Comparison of ENCODE assay signal across 19 cellular contexts in the genomic region with DNA sequence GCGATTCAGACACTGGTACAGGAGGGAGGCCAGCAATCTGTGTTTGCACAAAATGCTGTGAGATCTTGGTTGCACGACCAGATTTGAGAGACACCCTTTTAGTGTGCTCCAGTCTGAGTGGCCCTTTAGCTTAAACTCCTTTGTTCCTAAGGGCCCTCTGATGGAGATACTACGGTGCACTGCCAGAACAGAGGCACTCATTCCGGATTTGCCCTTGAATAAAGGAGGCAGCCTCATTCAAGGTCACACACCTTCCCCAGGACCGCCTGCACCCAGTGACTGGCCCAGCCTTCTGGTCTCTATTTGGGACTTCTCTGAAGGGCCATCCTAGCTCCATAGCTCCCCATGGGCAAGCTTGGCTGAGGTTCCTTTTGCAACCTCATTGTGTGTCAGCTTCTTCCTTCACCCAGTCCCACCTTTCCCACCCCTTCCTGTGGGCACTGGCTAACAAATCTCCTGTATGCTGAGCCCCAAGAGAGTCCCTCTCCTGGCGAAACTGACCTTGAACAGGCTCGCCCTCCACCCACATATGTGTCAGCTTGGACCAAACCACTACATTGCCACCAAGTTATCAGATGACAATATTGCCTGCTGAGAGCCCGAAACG.
DNase-seq lines count a peak whose midpoint lies in the region; ATAC-seq and TF ChIP-seq lines count a peak whose summit lies in the region.
"Had no signal": no experiment of that assay in that cellular context is flagged by ENCODE, and none has a peak within 500 bp of the region (broad histone marks: within the 10 kb centered on the region; RNA-seq: fewer than 3 reads in every experiment).

No MANE protein-coding gene starts in this region.

- H4K8ac ChIP-seq in H9 (replicated peaks; ENCODE audit: insufficient read length, low read depth, low read length) (no peak overlapping the region), IMR-90 (ENCODE audit: low read depth in 2 of 2, low read length in 2 of 2) (no peak overlapping the region)

- DNase-seq in H9 = peak; percentile 15
- DNase-seq in IMR-90 = no peak
- peak; percentile 15 for DNase-seq in lung (ENCODE audit: low spot score)
- DNase-seq in aorta = no peak
- no peak for DNase-seq in prostate gland (ENCODE audit: low spot score)
- DNase-seq: ACHN; BE2C; C1 segment of cervical spinal cord; CD4-positive, CD25-positive, alpha-beta regulatory T cell; CD8-positive, alpha-beta memory T cell; COR-L47; DMS 273 treated with DMSO at 0.1 percent for 48 hours; DMS53; DND-41; EL had no signal

- H3K23ac ChIP-seq in H9 (ENCODE audit: insufficient read length, low read depth, low read length) (no peak overlapping the region), IMR-90 (ENCODE audit: low read depth, low read length) (no peak overlapping the region)

- H3K4me3 ChIP-seq in IMR-90 (ENCODE audit: insufficient read depth, low read depth, low read length) (no peak overlapping the region), lung (no peak overlapping the region), aorta (ENCODE audit: low read length in 2 of 2) (no peak overlapping the region), prostate gland (no peak overlapping the region)
- H3K4me3 ChIP-seq: GM12878, HAP-1 had no signal

- H3K56ac ChIP-seq in H9 (ENCODE audit: insufficient read length, low read depth, low read length) (no peak overlapping the region), IMR-90 (ENCODE audit: extremely low read depth, insufficient read depth, low read length) (no peak overlapping the region)

- H2BK15ac ChIP-seq in H9 (ENCODE audit: low read depth, low read length) (no peak overlapping the region), IMR-90 (ENCODE audit: low read depth, low read length) (no peak overlapping the region)

- H2BK120ac ChIP-seq in H9 (ENCODE audit: low read depth, low read length, poor library complexity, severe bottlenecking) (no peak overlapping the region), IMR-90 (ENCODE audit: low read depth, low read length) (no peak overlapping the region)

- intact Hi-C loops in IMR-90 (cut with micrococcal nuclease) = no loop called here
- intact Hi-C loops in aorta (cut with DNase I) = no loop called here
- intact Hi-C loops in prostate gland (cut with DNase I) = no loop called here

- H3K36me3 Mint-ChIP-seq in H9 (ENCODE audit: insufficient read depth in 1 of 3, low read depth in 3 of 3) = peaks cover 0 to 2% (median 0%) of the 10 kb centered on the region in 3 experiments; a peak in 1 of 7 replicates
- H3K36me3 Mint-ChIP-seq: CD4-positive, CD25-positive, alpha-beta regulatory T cell; CD8-positive, alpha-beta memory T cell had no signal

- no peak overlapping the region for H4K5ac ChIP-seq in H9 (ENCODE audit: insufficient read length, low read depth, low read length)
- H4K5ac ChIP-seq in IMR-90 (ENCODE audit: low read depth, low read length) = no peak overlapping the region

- no peak overlapping the region for H3K18ac ChIP-seq in H9 (ENCODE audit: insufficient read length, low read depth, low read length)
- no peak overlapping the region for H3K18ac ChIP-seq in IMR-90 (ENCODE audit: low read depth, low read length)

- H3K79me2 ChIP-seq in H9 (ENCODE audit: insufficient read depth, low read length) = no peaks in the 10 kb centered on the region

- H4K20me1 ChIP-seq in H9 (ENCODE audit: control insufficient read depth, insufficient read depth, insufficient read length) = no peaks in the 10 kb centered on the region
- no peaks in the 10 kb centered on the region for H4K20me1 ChIP-seq in IMR-90 (ENCODE audit: insufficient read depth, low read length)

- no peak for TF ChIP-seq RAD21 in IMR-90 (IDR thresholded peaks at IDR 0.05; ENCODE audit: low read length)

- POLR2A ChIA-PET in IMR-90 (lab: Charles Lee; ENCODE audit: unreplicated experiment) = interaction anchor here (0.6 kb wide), 1 partner anchor 186 kb away, joined by 9 read pairs; no protein-coding TSS in a partner anchor

- H3K9me3 Mint-ChIP-seq in H9 = no peaks in the 10 kb centered on the region

- H2BK12ac ChIP-seq in H9 (ENCODE audit: insufficient read length, low read depth, low read length) = no peak overlapping the region

- H3K4ac ChIP-seq in H9 (ENCODE audit: low read depth, low read length) (no peak overlapping the region), IMR-90 (ENCODE audit: low read depth, low read length) (no peak overlapping the region)

- H3K27me3 ChIP-seq in H9 (ENCODE audit: insufficient read depth, low read length) (no peaks in the 10 kb centered on the region), IMR-90 (ENCODE audit: control insufficient read depth, insufficient read depth, low read length) (no peaks in the 10 kb centered on the region), lung (ENCODE audit: control insufficient read depth, insufficient read depth) (no peaks in the 10 kb centered on the region), aorta (ENCODE audit: control insufficient read depth in 1 of 2, insufficient read depth in 2 of 2, low read length in 1 of 2) (no peaks in the 10 kb centered on the region), prostate gland (replicated peaks; ENCODE audit: insufficient read depth) (no peaks in the 10 kb centered on the region)

- H4K91ac ChIP-seq in H9 (ENCODE audit: insufficient read length, low read depth, low read length) (no peak overlapping the region), IMR-90 (ENCODE audit: insufficient read depth, low read depth, low read length) (no peak overlapping the region)

- WGBS in H9 (ENCODE audit: extremely low coverage, insufficient read length, low lambda C conversion rate) = no CpG with 5 or more reads among the region's 9 CpGs
- WGBS in IMR-90 (ENCODE audit: extremely low coverage in 2 of 2, insufficient read length in 1 of 2), 2 experiments = 82% methylated on average over 7 of the region's 9 CpGs; no CpG with 5 or more reads in 1 of the 2 experiments
- 77 to 87% methylated on average over 9 of the region's 9 CpGs for WGBS in lung, 2 donors
- 77 to 78% methylated on average over 9 of the region's 9 CpGs for WGBS in aorta, 2 donors
- 75% methylated on average over 9 of the region's 9 CpGs for WGBS in prostate gland

- H2BK5ac ChIP-seq in H9 (ENCODE audit: insufficient read length, low read length) (no peak overlapping the region), IMR-90 (ENCODE audit: low read depth, low read length, poor library complexity, severe bottlenecking) (no peak overlapping the region)

- BruUV-seq in IMR-90 (replicated peaks; lab: Mats Ljungman, UMichigan) = no TSS peak

- TF ChIP-seq POLR2A in IMR-90 (IDR thresholded peaks at IDR 0.05; ENCODE audit: low read depth, low read length) (no peak), prostate gland (IDR thresholded peaks at IDR 0.05) (no peak)

- ATAC-seq in IMR-90 (ENCODE audit: low read depth) = no peak
- ATAC-seq in lung (ENCODE audit: insufficient read depth, low FRiP score) = no peak
- peak; percentile 36 for ATAC-seq in aorta (ENCODE audit: low FRiP score)
- no peak for ATAC-seq in HG02759 (IDR thresholded peaks at IDR 0.05; ENCODE audit: unreplicated experiment)
- ATAC-seq: GM12878 had no signal

- no peaks in the 10 kb centered on the region for H3K36me3 ChIP-seq in IMR-90 (ENCODE audit: control insufficient read depth, insufficient read depth, low read length)
- H3K36me3 ChIP-seq in lung (ENCODE audit: control insufficient read depth in 2 of 2, insufficient read depth in 2 of 2, low read length in 2 of 2) = no peaks in the 10 kb centered on the region
- no peaks in the 10 kb centered on the region for H3K36me3 ChIP-seq in aorta (ENCODE audit: control insufficient read depth in 1 of 2, insufficient read depth in 2 of 2, low read length in 1 of 2)
- H3K36me3 ChIP-seq in prostate gland = no peaks in the 10 kb centered on the region
- H3K36me3 ChIP-seq: BE2C, HAP-1 had no signal

- H2AK5ac ChIP-seq in H9 (ENCODE audit: insufficient read length, low read length) (no peak overlapping the region), IMR-90 (ENCODE audit: low read depth, low read length) (no peak overlapping the region)

- H3K27ac ChIP-seq in H9 (ENCODE audit: insufficient read length, low read depth, low read length) (no peak overlapping the region), IMR-90 (ENCODE audit: insufficient read depth, low read length) (no peak overlapping the region), lung (ENCODE audit: low read depth in 1 of 2, low read length in 1 of 2) (no peak overlapping the region), aorta (ENCODE audit: low read depth in 1 of 2, low read length in 2 of 2) (no peak overlapping the region), prostate gland (no peak overlapping the region)
- H3K27ac ChIP-seq: HL-60 had no signal

- H3K23me2 ChIP-seq in H9 (ENCODE audit: insufficient read length, low read depth, low read length, poor library complexity, severe bottlenecking) = peaks cover 3% of the 10 kb centered on the region

- H3K14ac ChIP-seq in H9 (ENCODE audit: insufficient read depth, low read length) (no peak overlapping the region), IMR-90 (replicated peaks; ENCODE audit: low read depth, low read length) (no peak overlapping the region)

- H3K27me3 Mint-ChIP-seq in H9 (ENCODE audit: low read depth) = peaks cover 3% of the 10 kb centered on the region; the same call in 1 of the 2 replicates

- H3K4me3 Mint-ChIP-seq in H9 = no peak overlapping the region
- H3K4me3 Mint-ChIP-seq: CD4-positive, CD25-positive, alpha-beta regulatory T cell; CD8-positive, alpha-beta memory T cell had no signal

- H3K4me1 ChIP-seq in H9 (ENCODE audit: insufficient read depth, low read length) (no peaks in the 10 kb centered on the region), IMR-90 (ENCODE audit: control insufficient read depth, insufficient read depth, low read length) (peaks cover 10% of the 10 kb centered on the region), lung (ENCODE audit: control insufficient read depth in 2 of 2, insufficient read depth in 2 of 2, low read length in 2 of 2) (no peaks in the 10 kb centered on the region), aorta (ENCODE audit: control insufficient read depth in 1 of 2, insufficient read depth in 2 of 2, low read length in 2 of 2) (no peaks in the 10 kb centered on the region), prostate gland (replicated peaks) (no peaks in the 10 kb centered on the region)
- H3K4me1 ChIP-seq: BE2C, HAP-1 had no signal

- no peak overlapping the region for H3K27ac Mint-ChIP-seq in H9
- H3K27ac Mint-ChIP-seq: CD4-positive, CD25-positive, alpha-beta regulatory T cell; CD8-positive, alpha-beta memory T cell had no signal

- H3K79me1 ChIP-seq in H9 (ENCODE audit: insufficient read depth, low read depth, low read length, poor library complexity, severe bottlenecking) = no peaks in the 10 kb centered on the region
- H3K79me1 ChIP-seq in IMR-90 (ENCODE audit: low read depth in 1 of 2, low read length in 2 of 2) = peaks cover 7 to 43% of the 10 kb centered on the region in 2 experiments

- H3K4me1 Mint-ChIP-seq in H9 = 0 out of 4 replicates have a peak, but pooled peaks cover 0 to 2% of the 10 kb centered on the region in 2 experiments
- H3K4me1 Mint-ChIP-seq: CD4-positive, CD25-positive, alpha-beta regulatory T cell; CD8-positive, alpha-beta memory T cell had no signal

- H2AFZ ChIP-seq in H9 (ENCODE audit: low read length) (no peak overlapping the region), IMR-90 (replicated peaks; ENCODE audit: low read length, poor library complexity) (peak overlapping the region; percentile 21)

- no peak overlapping the region for H2AK9ac ChIP-seq in IMR-90 (replicated peaks; ENCODE audit: low read depth, low read length, poor library complexity)

- H3K9me3 ChIP-seq in H9 (ENCODE audit: control insufficient read depth, low read depth, low read length) (no peaks in the 10 kb centered on the region), IMR-90 (ENCODE audit: control insufficient read depth, insufficient read depth, low read length) (no peaks in the 10 kb centered on the region), lung (ENCODE audit: control insufficient read depth in 2 of 2, insufficient read depth in 1 of 2, low read length in 1 of 2) (peaks cover 0 to 2% of the 10 kb centered on the region in 2 donors), aorta (ENCODE audit: control insufficient read depth, low read length) (no peaks in the 10 kb centered on the region), prostate gland (no peaks in the 10 kb centered on the region)
- H3K9me3 ChIP-seq: BE2C, HAP-1 had no signal

- no peak overlapping the region for H2BK20ac ChIP-seq in H9 (ENCODE audit: low read depth, low read length, poor library complexity, severe bottlenecking)
- H2BK20ac ChIP-seq in IMR-90 (ENCODE audit: low read depth, low read length) = no peak overlapping the region

- no peak overlapping the region for H3K9ac ChIP-seq in H9 (ENCODE audit: extremely low read depth, insufficient read length, low read length)
- no peak overlapping the region for H3K9ac ChIP-seq in IMR-90 (ENCODE audit: low read depth, low read length)

- H3K9me1 ChIP-seq in IMR-90 (ENCODE audit: insufficient read depth, low read length) = peaks cover 8% of the 10 kb centered on the region; the same call in 1 of the 2 replicates

- in situ Hi-C loops in IMR-90 (cut with MboI; ENCODE audit: low sequenced_read_pairs) = no loop called here

- CTCF ChIA-PET in IMR-90 (lab: Yijun Ruan, JAX) = no interaction called here

- H3T11ph ChIP-seq in H9 (ENCODE audit: low read length) = no peak overlapping the region

- H3K4me2 ChIP-seq in H9 (ENCODE audit: insufficient read depth, insufficient read length, low read length) = no peak overlapping the region
- H3K4me2 ChIP-seq in IMR-90 (ENCODE audit: low read depth, low read length) = no peak overlapping the region

- TF ChIP-seq CTCF in H9 (conservative IDR thresholded peaks at IDR 0.05) = no peak
- no peak for TF ChIP-seq CTCF in IMR-90 (conservative IDR thresholded peaks at IDR 0.05; ENCODE audit: low read depth, low read length)
- TF ChIP-seq CTCF in lung (IDR thresholded peaks at IDR 0.05; ENCODE audit: control extremely low read depth, extremely low read depth) = no peak
- no peak for TF ChIP-seq CTCF in prostate gland (IDR thresholded peaks at IDR 0.05)

- dilution Hi-C loops in IMR-90 (cut with HindIII; ENCODE audit: low sequenced_read_pairs, unreplicated experiment) = no loop called here

Comparison
In these comparisons a context has a peak if more than half of its experiments do, and no peak if none do; other contexts are left out.
1. DNase-seq: peak in H9 (single experiment) and lung (single experiment); none in IMR-90 (single experiment), aorta (0 of 2) and prostate gland (single experiment).